In the genomic region with DNA sequence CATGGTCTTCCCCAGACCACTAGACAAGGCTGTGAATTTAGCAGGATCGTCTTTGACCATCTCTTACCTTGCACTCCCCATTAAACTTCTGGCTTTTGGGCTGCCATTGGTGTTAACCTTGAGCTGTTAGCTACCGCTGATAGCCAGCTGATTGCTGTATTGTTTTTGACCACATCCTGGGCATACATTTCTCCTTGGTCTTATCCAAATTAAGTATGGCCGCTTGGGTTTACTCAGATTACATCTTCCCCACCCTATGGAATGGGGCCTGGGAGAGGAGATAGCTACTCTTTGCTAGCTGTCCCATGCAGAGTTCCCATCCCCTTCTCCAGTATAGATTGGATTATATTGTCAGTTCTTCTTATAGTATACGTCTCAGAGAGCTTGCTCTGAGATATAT, we compare ENCODE assay signal across 28 cellular contexts.
"Had no signal": no experiment of that assay in that cellular context is flagged by ENCODE, and none has a peak within 500 bp of the region (broad histone marks: within the 10 kb centered on the region; RNA-seq: fewer than 3 reads in every experiment).

No MANE protein-coding gene starts in this region.

- H3K9me3 ChIP-seq: stomach, suprapubic skin, testis, thoracic aorta, thyroid gland, tibial artery, tibial nerve, transverse colon, upper lobe of left lung, upper lobe of right lung, uterus, vagina had no signal

- H3K27ac Mint-ChIP-seq: stimulated activated effector memory CD8-positive, alpha-beta T cell treated with anti-CD3 and anti-CD28 coated beads, Interleukin-12 subunit alpha, Interleukin-12 subunit beta, amount 100 ng/mL, for 72 hours; stimulated activated memory B cell treated with anti-CD40 and anti-IgM and Interleukin-4, amounts not matched to agents 10 μg/mL and 1 μg/mL and 100 μg/mL, for 72 hours; stimulated activated naive B cell treated with anti-CD40 and anti-IgM and Interleukin-4, amounts not matched to agents 10 μg/mL and 1 μg/mL and 100 μg/mL, for 72 hours; stimulated activated naive CD8-positive, alpha-beta T cell treated with anti-CD3 and anti-CD28 coated beads, Interleukin-15, amount 100 ng/mL, for 72 hours; stimulated activated naive CD8-positive, alpha-beta T cell treated with anti-CD3 and anti-CD28 coated beads, Interleukin-15, Interleukin-2, amounts not matched to agents 100 ng/mL and 50 ng/mL, for 24 hours; type B pancreatic cell had no signal

- H3K36me3 Mint-ChIP-seq: stimulated activated effector memory CD8-positive, alpha-beta T cell treated with anti-CD3 and anti-CD28 coated beads, Interleukin-12 subunit alpha, Interleukin-12 subunit beta, amount 100 ng/mL, for 72 hours; stimulated activated memory B cell treated with anti-CD40 and anti-IgM and Interleukin-4, amounts not matched to agents 10 μg/mL and 1 μg/mL and 100 μg/mL, for 72 hours; stimulated activated naive B cell treated with anti-CD40 and anti-IgM and Interleukin-4, amounts not matched to agents 10 μg/mL and 1 μg/mL and 100 μg/mL, for 72 hours; type B pancreatic cell had no signal

- H3K4me1 Mint-ChIP-seq: stimulated activated effector memory CD8-positive, alpha-beta T cell treated with anti-CD3 and anti-CD28 coated beads, Interleukin-12 subunit alpha, Interleukin-12 subunit beta, amount 100 ng/mL, for 72 hours; stimulated activated memory B cell treated with anti-CD40 and anti-IgM and Interleukin-4, amounts not matched to agents 10 μg/mL and 1 μg/mL and 100 μg/mL, for 72 hours; stimulated activated naive B cell treated with anti-CD40 and anti-IgM and Interleukin-4, amounts not matched to agents 10 μg/mL and 1 μg/mL and 100 μg/mL, for 72 hours; stimulated activated naive CD8-positive, alpha-beta T cell treated with anti-CD3 and anti-CD28 coated beads, Interleukin-15, amount 100 ng/mL, for 72 hours had no signal

- H3K9me3 Mint-ChIP-seq: stimulated activated effector memory CD8-positive, alpha-beta T cell treated with anti-CD3 and anti-CD28 coated beads, Interleukin-12 subunit alpha, Interleukin-12 subunit beta, amount 100 ng/mL, for 72 hours; stimulated activated memory B cell treated with anti-CD40 and anti-IgM and Interleukin-4, amounts not matched to agents 10 μg/mL and 1 μg/mL and 100 μg/mL, for 72 hours; stimulated activated naive CD8-positive, alpha-beta T cell treated with anti-CD3 and anti-CD28 coated beads, Interleukin-15, amount 100 ng/mL, for 72 hours; stimulated activated naive CD8-positive, alpha-beta T cell treated with anti-CD3 and anti-CD28 coated beads, Interleukin-15, Interleukin-2, amounts not matched to agents 100 ng/mL and 50 ng/mL, for 24 hours had no signal

- H3K4me3 Mint-ChIP-seq: stimulated activated effector memory CD8-positive, alpha-beta T cell treated with anti-CD3 and anti-CD28 coated beads, Interleukin-12 subunit alpha, Interleukin-12 subunit beta, amount 100 ng/mL, for 72 hours; stimulated activated memory B cell treated with anti-CD40 and anti-IgM and Interleukin-4, amounts not matched to agents 10 μg/mL and 1 μg/mL and 100 μg/mL, for 72 hours; stimulated activated naive B cell treated with anti-CD40 and anti-IgM and Interleukin-4, amounts not matched to agents 10 μg/mL and 1 μg/mL and 100 μg/mL, for 72 hours; stimulated activated naive CD8-positive, alpha-beta T cell treated with anti-CD3 and anti-CD28 coated beads, Interleukin-15, amount 100 ng/mL, for 72 hours; stimulated activated naive CD8-positive, alpha-beta T cell treated with anti-CD3 and anti-CD28 coated beads, Interleukin-15, Interleukin-2, amounts not matched to agents 100 ng/mL and 50 ng/mL, for 24 hours; type B pancreatic cell had no signal

- DNase-seq: stimulated activated CD4-positive, alpha-beta T cell treated with anti-CD3 and anti-CD28 coated beads, Interleukin-2, amount 100 ng/mL, for 48 hours; stimulated activated CD4-positive, alpha-beta T cell treated with anti-CD3 and anti-CD28 coated beads, Interleukin-4, amount 100 ng/mL, for 1 hour; stimulated activated CD4-positive, alpha-beta T cell treated with anti-CD3 and anti-CD28 coated beads, Interleukin-4, amount 100 ng/mL, for 24 hours; stimulated activated CD4-positive, alpha-beta T cell treated with anti-CD3 and anti-CD28 coated beads, Interleukin-4, amount 100 ng/mL, for 4 hours; stimulated activated CD8-positive, alpha-beta memory T cell treated with anti-CD3 and anti-CD28 coated beads, Interleukin-4, amount 100 ng/mL, for 48 hours; stimulated activated naive B cell treated with anti-CD40 and anti-IgM and Interleukin-4, amounts not matched to agents 10 μg/mL and 1 μg/mL and 100 μg/mL, for 72 hours; stimulated activated naive CD4-positive, alpha-beta T cell; stimulated activated naive CD4-positive, alpha-beta T cell treated with Interleukin-2 at 50 U/mL for 16 hours; stimulated activated naive CD8-positive, alpha-beta T cell treated with anti-CD3 and anti-CD28 coated beads, Interleukin-15, amount 100 ng/mL, for 72 hours; stimulated activated naive CD8-positive, alpha-beta T cell treated with anti-CD3 and anti-CD28 coated beads, Interleukin-15, Interleukin-2, amounts not matched to agents 100 U/mL and 50 U/mL, for 24 hours; stomach; substantia nigra; testis; thyroid gland; tibial artery; transverse colon; trophoblast cell; upper lobe of left lung; upper lobe of right lung; uterus had no signal

- H3K4me1 ChIP-seq: stomach, suprapubic skin, testis, thyroid gland, tibial artery, tibial nerve, transverse colon, upper lobe of left lung, upper lobe of right lung, uterus, vagina had no signal

- H3K36me3 ChIP-seq: stomach, suprapubic skin, thoracic aorta, thyroid gland, tibial artery, tibial nerve, transverse colon, upper lobe of left lung, upper lobe of right lung, uterus, vagina had no signal

- ATAC-seq: stimulated activated effector memory CD8-positive, alpha-beta T cell treated with anti-CD3 and anti-CD28 coated beads, Interleukin-12 subunit alpha, Interleukin-12 subunit beta, amount 100 ng/mL, for 72 hours; stimulated activated memory B cell treated with anti-CD40 and anti-IgM and Interleukin-4, amounts not matched to agents 10 μg/mL and 1 μg/mL and 100 μg/mL, for 72 hours; stimulated activated naive B cell treated with anti-CD40 and anti-IgM and Interleukin-4, amounts not matched to agents 10 μg/mL and 1 μg/mL and 100 μg/mL, for 72 hours; stimulated activated naive CD8-positive, alpha-beta T cell treated with anti-CD3 and anti-CD28 coated beads, Interleukin-15, amount 100 ng/mL, for 72 hours; stimulated activated naive CD8-positive, alpha-beta T cell treated with anti-CD3 and anti-CD28 coated beads, Interleukin-15, Interleukin-2, amounts not matched to agents 100 U/mL and 50 U/mL, for 24 hours; upper lobe of right lung had no signal

- H3K4me3 ChIP-seq: stomach, suprapubic skin, testis, thoracic aorta, thyroid gland, tibial artery, tibial nerve, transverse colon, upper lobe of left lung, upper lobe of right lung, uterus, vagina had no signal

- H3K27ac ChIP-seq: stomach, suprapubic skin, testis, thoracic aorta, thyroid gland, tibial artery, tibial nerve, transverse colon, upper lobe of left lung, upper lobe of right lung, uterus, vagina had no signal

- H3K27me3 ChIP-seq: stomach, suprapubic skin, testis, thyroid gland, tibial artery, tibial nerve, transverse colon, upper lobe of left lung, upper lobe of right lung, uterus, vagina had no signal

- H3K27me3 Mint-ChIP-seq: stimulated activated memory B cell treated with anti-CD40 and anti-IgM and Interleukin-4, amounts not matched to agents 10 μg/mL and 1 μg/mL and 100 μg/mL, for 72 hours; stimulated activated naive B cell treated with anti-CD40 and anti-IgM and Interleukin-4, amounts not matched to agents 10 μg/mL and 1 μg/mL and 100 μg/mL, for 72 hours; stimulated activated naive CD8-positive, alpha-beta T cell treated with anti-CD3 and anti-CD28 coated beads, Interleukin-15, amount 100 ng/mL, for 72 hours; stimulated activated naive CD8-positive, alpha-beta T cell treated with anti-CD3 and anti-CD28 coated beads, Interleukin-15, Interleukin-2, amounts not matched to agents 100 ng/mL and 50 ng/mL, for 24 hours; type B pancreatic cell had no signal
